Comparison of ENCODE assay signal across 8 cellular contexts in the genomic region with DNA sequence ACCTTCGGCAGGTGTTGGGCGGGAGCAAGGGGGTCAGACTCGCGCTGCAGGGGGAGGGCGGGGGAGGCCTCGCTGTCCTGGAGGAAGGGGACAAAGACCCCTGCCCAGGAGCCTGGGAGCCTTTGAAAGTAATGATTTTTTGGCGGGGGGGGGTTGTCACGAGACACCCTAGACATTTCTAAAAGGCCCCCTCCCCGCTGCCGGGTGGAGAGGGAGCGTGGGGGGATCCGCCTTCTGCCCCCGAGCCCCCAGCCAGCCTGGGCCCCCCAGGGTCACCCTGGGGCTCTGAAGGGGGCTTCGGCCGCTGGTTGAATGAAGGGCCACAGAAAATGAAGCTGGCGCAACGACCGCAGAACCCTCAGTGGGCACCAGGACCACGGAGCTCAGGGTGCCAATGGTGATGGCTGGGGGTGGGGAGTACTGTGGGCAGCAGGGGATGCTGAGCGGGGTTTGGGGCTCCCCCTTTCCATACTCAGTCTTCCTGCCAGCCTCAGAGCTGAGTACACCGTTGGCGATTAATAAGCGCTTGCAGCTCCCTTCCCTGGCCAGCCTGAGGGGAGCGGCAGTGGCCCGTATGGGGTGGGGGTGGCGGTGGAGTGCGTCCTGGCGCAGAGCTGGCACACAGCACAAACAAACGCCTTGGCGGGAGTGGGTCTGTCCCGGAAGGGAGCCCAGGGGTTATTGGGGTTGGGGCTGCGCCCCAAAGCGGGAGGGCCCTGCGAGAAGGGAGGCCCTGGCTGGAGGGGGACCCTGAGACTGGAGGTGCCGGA. TPM values are rescaled to one million over a fixed set of nuclear protein-coding genes. Genes with fewer than 3 reads are reported as not detected.
DNase-seq lines count a peak whose midpoint lies in the region; ATAC-seq and TF ChIP-seq lines count a peak whose summit lies in the region.

No MANE protein-coding gene starts in this region.

- intact Hi-C loops in CD4-positive, alpha-beta T cell (cut with DNase I, micrococcal nuclease), result loop anchor here (2.0 to 10.0 kb wide), 7 partner anchors 121 to 728 kb away; a partner anchor contains a TSS

- H3K4me3 ChIP-seq in urinary bladder (ENCODE audit: low read depth, low read length), result peak overlapping the region; percentile 54

- H3K27ac ChIP-seq in CD4-positive, alpha-beta T cell (ENCODE audit: low read depth, low read length), result peak overlapping the region; percentile 82
- peak overlapping the region; percentile 11 for H3K27ac ChIP-seq in urinary bladder (ENCODE audit: low read depth)

- no peaks in the 10 kb centered on the region for H3K27me3 Mint-ChIP-seq in CD4-positive, alpha-beta T cell
- H3K27me3 Mint-ChIP-seq in brain, result peaks cover 15% of the 10 kb centered on the region

- peaks cover 24% of the 10 kb centered on the region for H3K4me1 Mint-ChIP-seq in CD4-positive, alpha-beta T cell (ENCODE audit: low read depth)
- H3K4me1 Mint-ChIP-seq in brain, result peaks cover 34% of the 10 kb centered on the region

- no peak for TF ChIP-seq CTCF in CD4-positive, alpha-beta T cell (IDR thresholded peaks at IDR 0.05)
- TF ChIP-seq CTCF in brain (conservative IDR thresholded peaks at IDR 0.05), result no peak

- no peaks in the 10 kb centered on the region for H3K36me3 ChIP-seq in urinary bladder (ENCODE audit: insufficient read depth)

- H3K9me3 ChIP-seq in CD4-positive, alpha-beta T cell (ENCODE audit: control insufficient read depth, low read length), result peaks cover 3% of the 10 kb centered on the region

- H3K9me3 Mint-ChIP-seq in CD4-positive, alpha-beta T cell, result no peaks in the 10 kb centered on the region
- peaks cover 3 to 8% (median 4%) of the 10 kb centered on the region in 5 experiments for H3K9me3 Mint-ChIP-seq in brain

- peak in 2 of 10 experiments; percentile 11 to 31 for DNase-seq in CD4-positive, alpha-beta T cell
- DNase-seq in NCI-H2196 treated with DMSO at 0.1 percent for 48 hours (lab: John Stamatoyannopoulos, UW; ENCODE audit: unreplicated experiment) (peak; percentile 51), mucosa of gallbladder (ENCODE audit: low spot score) (peak; percentile 48), SK-N-DZ (ENCODE audit: low spot score) (no peak)

- H3K27ac Mint-ChIP-seq in CD4-positive, alpha-beta T cell, result peak overlapping the region; percentile 89
- peak overlapping the region; percentile 17 to 95 (median 67) for H3K27ac Mint-ChIP-seq in brain

- 7% methylated on average over 34 of the region's 35 CpGs for WGBS in urinary bladder

- no peaks in the 10 kb centered on the region for H3K36me3 Mint-ChIP-seq in CD4-positive, alpha-beta T cell (ENCODE audit: low read depth)
- peaks cover 9% of the 10 kb centered on the region for H3K36me3 Mint-ChIP-seq in brain

- POLR2A ChIA-PET in CD4-positive, alpha-beta T cell (lab: Charles Lee), result interaction anchor here (0.9 to 3.2 kb wide), 6 partner anchors 11 to 278 kb away, joined by 3 to 34 read pairs (median 4); a partner anchor contains a TSS

- no peaks in the 10 kb centered on the region for H3K27me3 ChIP-seq in CD4-positive, alpha-beta T cell (ENCODE audit: control insufficient read depth, insufficient read depth, low read length)

- CTCF ChIA-PET in CD4-positive, alpha-beta T cell (lab: Charles Lee), result interaction anchor here (1.1 to 3.0 kb wide), 6 partner anchors 16 to 59 kb away, joined by 3 to 83 read pairs (median 9); no protein-coding TSS in a partner anchor

- peak; percentile 13 for ATAC-seq in CD4-positive, alpha-beta T cell (ENCODE audit: poor library complexity)
- ATAC-seq in GM18858 (IDR thresholded peaks at IDR 0.05; ENCODE audit: unreplicated experiment) (no peak), HG03159 (IDR thresholded peaks at IDR 0.05; ENCODE audit: unreplicated experiment) (no peak)

- no peaks in the 10 kb centered on the region for H3K4me1 ChIP-seq in urinary bladder (ENCODE audit: insufficient read depth)

- peak overlapping the region; percentile 87 for H3K4me3 Mint-ChIP-seq in CD4-positive, alpha-beta T cell
- H3K4me3 Mint-ChIP-seq in brain, result peak overlapping the region; percentile 77 to 86 (median 84)

RNA-seq across cellular contexts. Expression of a gene that starts 1.2 kb away (rescaled TPM):
- 10 to 100 TPM; 83.9 to 91.2 TPM for total RNA-seq in CD4-positive, alpha-beta T cell
- 29.6 TPM for polyA plus RNA-seq in brain (ENCODE audit: insufficient read depth, low read depth, low replicate concordance)
- total RNA-seq in mucosa of gallbladder, result 35.6 TPM
- total RNA-seq in urinary bladder, result 0.85 TPM
- polyA plus RNA-seq in urinary bladder, result 6.8 TPM
- 3.7 and 8.8 TPM in 2 replicates for polyA plus RNA-seq in SK-N-DZ (2014; cell fraction: cytosol; rRNA removed)
- polyA plus RNA-seq in SK-N-DZ (2014; cell fraction: nucleus; rRNA removed), result 4.9 and 6.9 TPM in 2 replicates

RNA-seq across cellular contexts. Expression of a gene that starts 11.8 kb away (rescaled TPM):
- not detected for total RNA-seq in CD4-positive, alpha-beta T cell
- polyA plus RNA-seq in brain (ENCODE audit: insufficient read depth, low read depth, low replicate concordance) (not detected), urinary bladder (not detected)
- total RNA-seq in mucosa of gallbladder (not detected), urinary bladder (not detected)
- not detected in 2 replicates for polyA plus RNA-seq in SK-N-DZ (2014; cell fraction: cytosol; rRNA removed)
- not detected in 2 replicates for polyA plus RNA-seq in SK-N-DZ (2014; cell fraction: nucleus; rRNA removed)

RNA-seq across cellular contexts. Expression of a gene that starts 24.8 kb away (rescaled TPM):
- not detected for total RNA-seq in CD4-positive, alpha-beta T cell
- not detected for polyA plus RNA-seq in brain (ENCODE audit: insufficient read depth, low read depth, low replicate concordance)
- total RNA-seq in mucosa of gallbladder, result 0.26 TPM
- total RNA-seq in urinary bladder, result not detected
- polyA plus RNA-seq in urinary bladder, result not detected
- not detected in 2 replicates for polyA plus RNA-seq in SK-N-DZ (2014; cell fraction: cytosol; rRNA removed)
- not detected in 2 replicates for polyA plus RNA-seq in SK-N-DZ (2014; cell fraction: nucleus; rRNA removed)

RNA-seq across cellular contexts. Expression of a gene that starts 35.0 kb away (rescaled TPM):
- not detected for total RNA-seq in CD4-positive, alpha-beta T cell
- polyA plus RNA-seq in brain (ENCODE audit: insufficient read depth, low read depth, low replicate concordance) (not detected), urinary bladder (not detected)
- total RNA-seq in mucosa of gallbladder (not detected), urinary bladder (not detected)
- not detected in 2 replicates for polyA plus RNA-seq in SK-N-DZ (2014; cell fraction: cytosol; rRNA removed)
- not detected in 2 replicates for polyA plus RNA-seq in SK-N-DZ (2014; cell fraction: nucleus; rRNA removed)

RNA-seq across cellular contexts. Expression of a gene that starts 48.7 kb away (rescaled TPM):
- total RNA-seq in CD4-positive, alpha-beta T cell, result not detected
- not detected for polyA plus RNA-seq in brain (ENCODE audit: insufficient read depth, low read depth, low replicate concordance)
- not detected for total RNA-seq in mucosa of gallbladder
- total RNA-seq in urinary bladder, result not detected
- polyA plus RNA-seq in urinary bladder, result not detected
- polyA plus RNA-seq in SK-N-DZ (2014; cell fraction: cytosol; rRNA removed), result not detected in 2 replicates
- polyA plus RNA-seq in SK-N-DZ (2014; cell fraction: nucleus; rRNA removed), result not detected in 2 replicates

Comparison
In these comparisons a context has a peak if more than half of its experiments do, and no peak if none do; other contexts are left out.
1. RNA of a gene that starts 1.2 kb away (total RNA-seq): 83.9 to 91.2 TPM in CD4-positive, alpha-beta T cell and 35.6 TPM in mucosa of gallbladder (single experiment); 0.85 TPM in urinary bladder (single experiment); every median in the first group is over 10 times any median in the second.